1 cellular context compared by ENCODE assay signal in the genomic region with DNA sequence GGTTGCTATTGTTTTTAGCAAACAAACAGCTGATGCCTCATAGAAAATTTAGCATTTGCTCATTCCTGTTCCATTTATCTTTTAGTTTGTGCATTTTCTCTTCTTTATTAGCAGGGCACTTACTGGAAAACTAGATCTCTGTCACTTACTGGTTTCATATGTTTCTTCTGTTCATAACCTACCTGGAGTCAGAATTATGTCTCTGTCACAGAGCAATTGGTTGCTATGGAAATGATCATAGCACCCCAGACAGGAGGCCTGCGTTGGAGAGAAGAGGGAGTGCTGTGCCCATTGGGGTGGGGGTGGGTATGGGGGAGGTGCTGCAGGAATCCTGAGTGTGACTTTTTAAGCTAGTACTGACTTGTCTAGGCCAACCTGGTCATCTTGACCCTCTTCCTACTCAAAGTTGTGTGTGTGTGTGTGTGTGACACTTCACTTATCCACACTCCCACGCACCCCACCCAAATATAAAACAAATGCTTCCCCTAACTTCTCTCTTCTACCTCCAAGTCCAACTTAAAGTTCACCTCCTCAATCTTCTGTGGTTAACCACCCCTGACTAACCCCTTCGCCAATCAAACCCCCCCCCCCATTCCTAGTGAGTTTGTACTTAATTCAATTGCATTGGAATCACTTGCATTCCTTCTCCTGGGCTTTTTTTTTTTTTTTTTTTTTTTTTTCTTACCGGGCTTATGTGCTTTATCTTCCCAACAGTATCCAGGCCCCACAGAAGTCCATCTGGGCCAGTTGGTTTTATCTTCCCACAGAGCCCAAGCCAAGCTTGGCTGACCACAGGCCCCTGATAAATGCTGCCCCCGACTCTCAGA.
TF ChIP-seq lines count a peak whose summit lies in the region.

No MANE protein-coding gene starts in this region.

TF ChIP-seq in K562, 482 proteins besides CTCF, POLR2A, EP300 and RAD21 (continued from another document and continues in another):
- TF ChIP-seq, protein P1, sequence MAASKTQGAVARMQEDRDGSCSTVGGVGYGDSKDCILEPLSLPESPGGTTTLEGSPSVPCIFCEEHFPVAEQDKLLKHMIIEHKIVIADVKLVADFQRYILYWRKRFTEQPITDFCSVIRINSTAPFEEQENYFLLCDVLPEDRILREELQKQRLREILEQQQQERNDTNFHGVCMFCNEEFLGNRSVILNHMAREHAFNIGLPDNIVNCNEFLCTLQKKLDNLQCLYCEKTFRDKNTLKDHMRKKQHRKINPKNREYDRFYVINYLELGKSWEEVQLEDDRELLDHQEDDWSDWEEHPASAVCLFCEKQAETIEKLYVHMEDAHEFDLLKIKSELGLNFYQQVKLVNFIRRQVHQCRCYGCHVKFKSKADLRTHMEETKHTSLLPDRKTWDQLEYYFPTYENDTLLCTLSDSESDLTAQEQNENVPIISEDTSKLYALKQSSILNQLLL (CRISPR knock-in tag; IDR thresholded peaks at IDR 0.05; ENCODE audit: borderline replicate concordance) = no peak
- no peak for TF ChIP-seq SMARCB1 (IDR thresholded peaks at IDR 0.05; ENCODE audit: insufficient read length, low read depth)
- TF ChIP-seq, protein P2, sequence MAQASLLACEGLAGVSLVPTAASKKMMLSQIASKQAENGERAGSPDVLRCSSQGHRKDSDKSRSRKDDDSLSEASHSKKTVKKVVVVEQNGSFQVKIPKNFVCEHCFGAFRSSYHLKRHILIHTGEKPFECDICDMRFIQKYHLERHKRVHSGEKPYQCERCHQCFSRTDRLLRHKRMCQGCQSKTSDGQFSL (CRISPR knock-in tag; IDR thresholded peaks at IDR 0.05) = peak; percentile 45; the same call in 1 of the 2 replicates
- TF ChIP-seq, protein P2 (tag; IDR thresholded peaks at IDR 0.05) = peak in 1 of 2 experiments; percentile 40; a peak in 1 of 4 replicates
- TF ChIP-seq POLR2B (IDR thresholded peaks at IDR 0.05; ENCODE audit: low read depth, partially characterized antibody) = no peak
- no peak for TF ChIP-seq NELFE (IDR thresholded peaks at IDR 0.05; ENCODE audit: insufficient read depth, insufficient read length)
- TF ChIP-seq RNF2 (IDR thresholded peaks at IDR 0.05) = no peak
- no peak for TF ChIP-seq NRF1 (conservative IDR thresholded peaks at IDR 0.05 in 1 of 2, IDR thresholded peaks at IDR 0.05 in 1 of 2)
- TF ChIP-seq FIP1L1 (IDR thresholded peaks at IDR 0.05; ENCODE audit: low read depth, low read length, poor library complexity, severe bottlenecking) = no peak
- no peak for TF ChIP-seq NONO (IDR thresholded peaks at IDR 0.05; ENCODE audit: low read depth in 2 of 2, low read length in 1 of 2)
- TF ChIP-seq, protein P3, sequence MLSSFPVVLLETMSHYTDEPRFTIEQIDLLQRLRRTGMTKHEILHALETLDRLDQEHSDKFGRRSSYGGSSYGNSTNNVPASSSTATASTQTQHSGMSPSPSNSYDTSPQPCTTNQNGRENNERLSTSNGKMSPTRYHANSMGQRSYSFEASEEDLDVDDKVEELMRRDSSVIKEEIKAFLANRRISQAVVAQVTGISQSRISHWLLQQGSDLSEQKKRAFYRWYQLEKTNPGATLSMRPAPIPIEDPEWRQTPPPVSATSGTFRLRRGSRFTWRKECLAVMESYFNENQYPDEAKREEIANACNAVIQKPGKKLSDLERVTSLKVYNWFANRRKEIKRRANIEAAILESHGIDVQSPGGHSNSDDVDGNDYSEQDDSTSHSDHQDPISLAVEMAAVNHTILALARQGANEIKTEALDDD (IDR thresholded peaks at IDR 0.05) = peak; percentile 96
- TF ChIP-seq, protein P4, sequence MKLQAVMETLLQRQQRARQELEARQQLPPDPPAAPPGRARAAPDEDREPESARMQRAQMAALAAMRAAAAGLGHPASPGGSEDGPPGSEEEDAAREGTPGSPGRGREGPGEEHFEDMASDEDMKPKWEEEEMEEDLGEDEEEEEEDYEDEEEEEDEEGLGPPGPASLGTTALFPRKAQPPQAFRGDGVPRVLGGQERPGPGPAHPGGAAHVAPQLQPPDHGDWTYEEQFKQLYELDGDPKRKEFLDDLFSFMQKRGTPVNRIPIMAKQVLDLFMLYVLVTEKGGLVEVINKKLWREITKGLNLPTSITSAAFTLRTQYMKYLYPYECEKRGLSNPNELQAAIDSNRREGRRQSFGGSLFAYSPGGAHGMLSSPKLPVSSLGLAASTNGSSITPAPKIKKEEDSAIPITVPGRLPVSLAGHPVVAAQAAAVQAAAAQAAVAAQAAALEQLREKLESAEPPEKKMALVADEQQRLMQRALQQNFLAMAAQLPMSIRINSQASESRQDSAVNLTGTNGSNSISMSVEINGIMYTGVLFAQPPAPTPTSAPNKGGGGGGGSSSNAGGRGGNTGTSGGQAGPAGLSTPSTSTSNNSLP (IDR thresholded peaks at IDR 0.05; ENCODE audit: borderline replicate concordance, low read depth, low read length) = 0 out of 2 replicates have a peak, but pooled peaks have one; percentile 29
- no peak for TF ChIP-seq SMARCA5 (IDR thresholded peaks at IDR 0.05)
- no peak for TF ChIP-seq ZNF134 (CRISPR knock-in tag; conservative IDR thresholded peaks at IDR 0.05)
- TF ChIP-seq ZBTB17 (CRISPR knock-in tag; IDR thresholded peaks at IDR 0.05) = no peak
- TF ChIP-seq ZNF384 (IDR thresholded peaks at IDR 0.05; ENCODE audit: low read depth, low read length) = peak; percentile 87
- no peak for TF ChIP-seq TAF1 (IDR thresholded peaks at IDR 0.05; ENCODE audit: control insufficient read depth, extremely low read depth, insufficient read depth, low read length, severe bottlenecking)
- TF ChIP-seq, protein P5, sequence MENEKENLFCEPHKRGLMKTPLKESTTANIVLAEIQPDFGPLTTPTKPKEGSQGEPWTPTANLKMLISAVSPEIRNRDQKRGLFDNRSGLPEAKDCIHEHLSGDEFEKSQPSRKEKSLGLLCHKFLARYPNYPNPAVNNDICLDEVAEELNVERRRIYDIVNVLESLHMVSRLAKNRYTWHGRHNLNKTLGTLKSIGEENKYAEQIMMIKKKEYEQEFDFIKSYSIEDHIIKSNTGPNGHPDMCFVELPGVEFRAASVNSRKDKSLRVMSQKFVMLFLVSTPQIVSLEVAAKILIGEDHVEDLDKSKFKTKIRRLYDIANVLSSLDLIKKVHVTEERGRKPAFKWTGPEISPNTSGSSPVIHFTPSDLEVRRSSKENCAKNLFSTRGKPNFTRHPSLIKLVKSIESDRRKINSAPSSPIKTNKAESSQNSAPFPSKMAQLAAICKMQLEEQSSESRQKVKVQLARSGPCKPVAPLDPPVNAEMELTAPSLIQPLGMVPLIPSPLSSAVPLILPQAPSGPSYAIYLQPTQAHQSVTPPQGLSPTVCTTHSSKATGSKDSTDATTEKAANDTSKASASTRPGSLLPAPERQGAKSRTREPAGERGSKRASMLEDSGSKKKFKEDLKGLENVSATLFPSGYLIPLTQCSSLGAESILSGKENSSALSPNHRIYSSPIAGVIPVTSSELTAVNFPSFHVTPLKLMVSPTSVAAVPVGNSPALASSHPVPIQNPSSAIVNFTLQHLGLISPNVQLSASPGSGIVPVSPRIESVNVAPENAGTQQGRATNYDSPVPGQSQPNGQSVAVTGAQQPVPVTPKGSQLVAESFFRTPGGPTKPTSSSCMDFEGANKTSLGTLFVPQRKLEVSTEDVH (IDR thresholded peaks at IDR 0.05; ENCODE audit: low read depth, partially characterized antibody) = no peak
- TF ChIP-seq EGR1 (conservative IDR thresholded peaks at IDR 0.05) = peak; percentile 83
- TF ChIP-seq, protein P6, sequence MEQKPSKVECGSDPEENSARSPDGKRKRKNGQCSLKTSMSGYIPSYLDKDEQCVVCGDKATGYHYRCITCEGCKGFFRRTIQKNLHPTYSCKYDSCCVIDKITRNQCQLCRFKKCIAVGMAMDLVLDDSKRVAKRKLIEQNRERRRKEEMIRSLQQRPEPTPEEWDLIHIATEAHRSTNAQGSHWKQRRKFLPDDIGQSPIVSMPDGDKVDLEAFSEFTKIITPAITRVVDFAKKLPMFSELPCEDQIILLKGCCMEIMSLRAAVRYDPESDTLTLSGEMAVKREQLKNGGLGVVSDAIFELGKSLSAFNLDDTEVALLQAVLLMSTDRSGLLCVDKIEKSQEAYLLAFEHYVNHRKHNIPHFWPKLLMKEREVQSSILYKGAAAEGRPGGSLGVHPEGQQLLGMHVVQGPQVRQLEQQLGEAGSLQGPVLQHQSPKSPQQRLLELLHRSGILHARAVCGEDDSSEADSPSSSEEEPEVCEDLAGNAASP (IDR thresholded peaks at IDR 0.05) = no peak
- TF ChIP-seq BRF1 (IDR thresholded peaks at IDR 0.05; ENCODE audit: borderline replicate concordance, extremely low read depth, insufficient read length) = no peak
- no peak for TF ChIP-seq HDAC3 (IDR thresholded peaks at IDR 0.05; ENCODE audit: borderline replicate concordance, partially characterized antibody)
- no peak for TF ChIP-seq ZNF551 (CRISPR knock-in tag; IDR thresholded peaks at IDR 0.05)
- no peak for TF ChIP-seq ZNF347 (CRISPR knock-in tag; IDR thresholded peaks at IDR 0.05; ENCODE audit: low read depth)
- TF ChIP-seq RCOR1 (IDR thresholded peaks at IDR 0.05; ENCODE audit: borderline replicate concordance in 1 of 2, low read depth in 2 of 2, low read length in 2 of 2) = peak in 1 of 2 experiments; percentile 54; a peak in 1 of 4 replicates
- TF ChIP-seq MYBL2 (IDR thresholded peaks at IDR 0.05; ENCODE audit: low read depth) = no peak
- TF ChIP-seq MYBL2 (CRISPR knock-in tag; IDR thresholded peaks at IDR 0.05; ENCODE audit: borderline replicate concordance) = no peak
- TF ChIP-seq, protein P7, sequence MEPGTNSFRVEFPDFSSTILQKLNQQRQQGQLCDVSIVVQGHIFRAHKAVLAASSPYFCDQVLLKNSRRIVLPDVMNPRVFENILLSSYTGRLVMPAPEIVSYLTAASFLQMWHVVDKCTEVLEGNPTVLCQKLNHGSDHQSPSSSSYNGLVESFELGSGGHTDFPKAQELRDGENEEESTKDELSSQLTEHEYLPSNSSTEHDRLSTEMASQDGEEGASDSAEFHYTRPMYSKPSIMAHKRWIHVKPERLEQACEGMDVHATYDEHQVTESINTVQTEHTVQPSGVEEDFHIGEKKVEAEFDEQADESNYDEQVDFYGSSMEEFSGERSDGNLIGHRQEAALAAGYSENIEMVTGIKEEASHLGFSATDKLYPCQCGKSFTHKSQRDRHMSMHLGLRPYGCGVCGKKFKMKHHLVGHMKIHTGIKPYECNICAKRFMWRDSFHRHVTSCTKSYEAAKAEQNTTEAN (CRISPR knock-in tag; IDR thresholded peaks at IDR 0.05) = no peak
- TF ChIP-seq ZNF143 (CRISPR knock-in tag; IDR thresholded peaks at IDR 0.05) = no peak
- TF ChIP-seq ZFX (CRISPR knock-in tag; IDR thresholded peaks at IDR 0.05) = no peak
- no peak for TF ChIP-seq ZNF41 (CRISPR knock-in tag; conservative IDR thresholded peaks at IDR 0.05)
- TF ChIP-seq, protein P8, sequence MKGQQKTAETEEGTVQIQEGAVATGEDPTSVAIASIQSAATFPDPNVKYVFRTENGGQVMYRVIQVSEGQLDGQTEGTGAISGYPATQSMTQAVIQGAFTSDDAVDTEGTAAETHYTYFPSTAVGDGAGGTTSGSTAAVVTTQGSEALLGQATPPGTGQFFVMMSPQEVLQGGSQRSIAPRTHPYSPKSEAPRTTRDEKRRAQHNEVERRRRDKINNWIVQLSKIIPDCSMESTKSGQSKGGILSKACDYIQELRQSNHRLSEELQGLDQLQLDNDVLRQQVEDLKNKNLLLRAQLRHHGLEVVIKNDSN (CRISPR knock-in tag; IDR thresholded peaks at IDR 0.05) = no peak
- no peak for TF ChIP-seq KDM2B (CRISPR knock-in tag; IDR thresholded peaks at IDR 0.05)
- TF ChIP-seq MAFF (IDR thresholded peaks at IDR 0.05; ENCODE audit: low read length) = no peak
- TF ChIP-seq POLR3G (IDR thresholded peaks at IDR 0.05; ENCODE audit: extremely low read depth, insufficient read length, insufficient replicate concordance) = no peak
- TF ChIP-seq TCF7 (IDR thresholded peaks at IDR 0.05; ENCODE audit: borderline replicate concordance) = no peak
- TF ChIP-seq SAFB2 (IDR thresholded peaks at IDR 0.05; ENCODE audit: borderline replicate concordance, low read depth, low read length, severe bottlenecking) = no peak
- no peak for TF ChIP-seq BRD4 (IDR thresholded peaks at IDR 0.05)
- no peak for TF ChIP-seq ETV5 (CRISPR knock-in tag; IDR thresholded peaks at IDR 0.05; ENCODE audit: low read depth)
- TF ChIP-seq, protein P9, sequence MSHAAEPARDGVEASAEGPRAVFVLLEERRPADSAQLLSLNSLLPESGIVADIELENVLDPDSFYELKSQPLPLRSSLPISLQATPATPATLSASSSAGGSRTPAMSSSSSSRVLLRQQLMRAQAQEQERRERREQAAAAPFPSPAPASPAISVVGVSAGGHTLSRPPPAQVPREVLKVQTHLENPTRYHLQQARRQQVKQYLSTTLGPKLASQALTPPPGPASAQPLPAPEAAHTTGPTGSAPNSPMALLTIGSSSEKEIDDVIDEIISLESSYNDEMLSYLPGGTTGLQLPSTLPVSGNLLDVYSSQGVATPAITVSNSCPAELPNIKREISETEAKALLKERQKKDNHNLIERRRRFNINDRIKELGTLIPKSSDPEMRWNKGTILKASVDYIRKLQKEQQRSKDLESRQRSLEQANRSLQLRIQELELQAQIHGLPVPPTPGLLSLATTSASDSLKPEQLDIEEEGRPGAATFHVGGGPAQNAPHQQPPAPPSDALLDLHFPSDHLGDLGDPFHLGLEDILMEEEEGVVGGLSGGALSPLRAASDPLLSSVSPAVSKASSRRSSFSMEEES (CRISPR knock-in tag; IDR thresholded peaks at IDR 0.05) = no peak
- TF ChIP-seq ADNP (tag; IDR thresholded peaks at IDR 0.05) = no peak
- no peak for TF ChIP-seq ZNF589 (CRISPR knock-in tag; IDR thresholded peaks at IDR 0.05; ENCODE audit: low read depth)
- no peak for TF ChIP-seq XRCC5 (IDR thresholded peaks at IDR 0.05; ENCODE audit: low read depth, low read length)
- TF ChIP-seq SNRNP70 (optimal IDR thresholded peaks at IDR 0.05; ENCODE audit: low read depth, low read length) = no peak
- TF ChIP-seq, protein P10, sequence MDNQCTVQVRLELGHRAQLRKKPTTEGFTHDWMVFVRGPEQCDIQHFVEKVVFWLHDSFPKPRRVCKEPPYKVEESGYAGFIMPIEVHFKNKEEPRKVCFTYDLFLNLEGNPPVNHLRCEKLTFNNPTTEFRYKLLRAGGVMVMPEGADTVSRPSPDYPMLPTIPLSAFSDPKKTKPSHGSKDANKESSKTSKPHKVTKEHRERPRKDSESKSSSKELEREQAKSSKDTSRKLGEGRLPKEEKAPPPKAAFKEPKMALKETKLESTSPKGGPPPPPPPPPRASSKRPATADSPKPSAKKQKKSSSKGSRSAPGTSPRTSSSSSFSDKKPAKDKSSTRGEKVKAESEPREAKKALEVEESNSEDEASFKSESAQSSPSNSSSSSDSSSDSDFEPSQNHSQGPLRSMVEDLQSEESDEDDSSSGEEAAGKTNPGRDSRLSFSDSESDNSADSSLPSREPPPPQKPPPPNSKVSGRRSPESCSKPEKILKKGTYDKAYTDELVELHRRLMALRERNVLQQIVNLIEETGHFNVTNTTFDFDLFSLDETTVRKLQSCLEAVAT (IDR thresholded peaks at IDR 0.05) = no peak; a peak in 1 of 4 replicates
- no peak for TF ChIP-seq ZNF699 (CRISPR knock-in tag; IDR thresholded peaks at IDR 0.05; ENCODE audit: insufficient replicate concordance)
